In genomic region chr3:61065451-61066011, GRCh38 we compare ENCODE assay signal across 37 cellular contexts.
"Had no signal": no experiment of that assay in that cellular context is flagged by ENCODE, and none has a peak within 500 bp of the region (broad histone marks: within the 10 kb centered on the region; RNA-seq: fewer than 3 reads in every experiment).

No MANE protein-coding gene starts in this region.

- H3K27me3 Mint-ChIP-seq: activated B cell treated with CpG ODN at 0.5 μM for 24 hours; activated CD4-positive, alpha-beta memory T cell treated with anti-CD3 and anti-CD28 coated beads for 36 hours; activated CD4-positive, alpha-beta T cell treated with anti-CD3 and anti-CD28 coated beads for 36 hours; activated CD4-positive, alpha-beta T cell treated with anti-CD3 and anti-CD28 coated beads, Interleukin-2, amount 10 ng/mL, durations not matched to agents 24 days and 14 days; activated CD8-positive, alpha-beta memory T cell treated with anti-CD3 and anti-CD28 coated beads, Interleukin-2, amount 10 ng/mL, durations not matched to agents 7 days and 5 days; activated naive CD4-positive, alpha-beta T cell treated with anti-CD3 and anti-CD28 coated beads, Interleukin-2, amount 50 U/mL, for 24 hours; activated naive CD8-positive, alpha-beta T cell treated with anti-CD3 and anti-CD28 coated beads for 36 hours; activated naive CD8-positive, alpha-beta T cell treated with anti-CD3 and anti-CD28 coated beads, Interleukin-2, amount 50 U/mL, for 24 hours; effector memory CD8-positive, alpha-beta T cell; T-helper 17 cell had no signal

- H3K9me3 Mint-ChIP-seq: activated B cell treated with CpG ODN at 0.5 μM for 24 hours; activated CD4-positive, alpha-beta T cell treated with anti-CD3 and anti-CD28 coated beads, Interleukin-2, amount 10 ng/mL, durations not matched to agents 24 days and 14 days; activated naive CD4-positive, alpha-beta T cell treated with anti-CD3 and anti-CD28 coated beads for 36 hours; activated naive CD4-positive, alpha-beta T cell treated with anti-CD3 and anti-CD28 coated beads, Interleukin-2, amount 50 U/mL, for 24 hours; activated naive CD8-positive, alpha-beta T cell treated with anti-CD3 and anti-CD28 coated beads for 36 hours; activated naive CD8-positive, alpha-beta T cell treated with anti-CD3 and anti-CD28 coated beads, Interleukin-2, amount 50 U/mL, for 24 hours; activated T-helper 2 cell treated with anti-CD3 and anti-CD28 coated beads, Interferon-gamma antibody, Interleukin-2, Interleukin-4, amounts not matched to agents 10 μg/mL and 5 μg/mL and 100 μg/mL, durations not matched to agents 14 hours and 24 hours and 36 hours; effector memory CD8-positive, alpha-beta T cell; T-helper 2 cell treated with Interferon-gamma antibody and Interleukin-4, amounts not matched to agents 5 μg/mL and 100 μg/mL, for 36 hours had no signal

- H3K4me1 ChIP-seq: adrenal gland, esophagus muscularis mucosa, foreskin keratinocyte, heart left ventricle had no signal

- H3K36me3 ChIP-seq: adrenal gland, esophagus muscularis mucosa, gastrocnemius medialis, heart left ventricle, WERI-Rb-1 had no signal

- H3K9me3 ChIP-seq: adrenal gland, body of pancreas, esophagus muscularis mucosa, gastrocnemius medialis had no signal

- H3K4me3 Mint-ChIP-seq: activated B cell treated with CpG ODN at 0.5 μM for 24 hours; activated CD4-positive, alpha-beta memory T cell treated with anti-CD3 and anti-CD28 coated beads for 36 hours; activated CD4-positive, alpha-beta T cell treated with anti-CD3 and anti-CD28 coated beads for 36 hours; activated CD4-positive, alpha-beta T cell treated with anti-CD3 and anti-CD28 coated beads, Interleukin-2, amount 10 ng/mL, durations not matched to agents 24 days and 14 days; activated CD8-positive, alpha-beta memory T cell treated with anti-CD3 and anti-CD28 coated beads, Interleukin-2, amount 10 ng/mL, durations not matched to agents 7 days and 5 days; activated CD8-positive, alpha-beta T cell treated with anti-CD3 and anti-CD28 coated beads, Interleukin-2, amount 10 ng/mL, durations not matched to agents 7 days and 5 days; activated naive CD4-positive, alpha-beta T cell treated with anti-CD3 and anti-CD28 coated beads for 36 hours; activated naive CD4-positive, alpha-beta T cell treated with anti-CD3 and anti-CD28 coated beads, Interleukin-2, amount 50 U/mL, for 24 hours; activated naive CD8-positive, alpha-beta T cell treated with anti-CD3 and anti-CD28 coated beads for 36 hours; activated naive CD8-positive, alpha-beta T cell treated with anti-CD3 and anti-CD28 coated beads, Interleukin-2, amount 50 U/mL, for 24 hours; activated T-helper 1 cell treated with anti-CD3 and anti-CD28 coated beads, Interleukin-12 subunit alpha, Interleukin-12 subunit beta, Interleukin-2, Interleukin-4 antibody, amounts not matched to agents 30 ng/mL and 10 ng/mL and 1 ng/mL, durations not matched to agents 14 hours and 24 hours and 36 hours; effector memory CD8-positive, alpha-beta T cell; T-helper 17 cell; T-helper 2 cell treated with Interferon-gamma antibody and Interleukin-4, amounts not matched to agents 5 μg/mL and 100 μg/mL, for 36 hours had no signal

- ATAC-seq: activated CD4-positive, alpha-beta T cell treated with anti-CD3 and anti-CD28 coated beads for 36 hours; activated CD8-positive, alpha-beta memory T cell treated with anti-CD3 and anti-CD28 coated beads, Interleukin-2, amount 10 ng/mL, durations not matched to agents 7 days and 5 days; activated CD8-positive, alpha-beta T cell treated with anti-CD3 and anti-CD28 coated beads, Interleukin-2, amount 10 ng/mL, durations not matched to agents 7 days and 5 days; activated naive CD8-positive, alpha-beta T cell treated with anti-CD3 and anti-CD28 coated beads, Interleukin-2, amount 50 U/mL, for 24 hours; body of pancreas; effector memory CD8-positive, alpha-beta T cell; foreskin keratinocyte; gastrocnemius medialis; heart left ventricle; T-helper 17 cell had no signal

- H3K27me3 ChIP-seq: adrenal gland, body of pancreas, esophagus muscularis mucosa, foreskin keratinocyte, gastrocnemius medialis, heart left ventricle had no signal

- H3K4me1 Mint-ChIP-seq: activated B cell treated with CpG ODN at 0.5 μM for 24 hours; activated CD4-positive, alpha-beta T cell treated with anti-CD3 and anti-CD28 coated beads for 36 hours; activated CD8-positive, alpha-beta memory T cell treated with anti-CD3 and anti-CD28 coated beads, Interleukin-2, amount 10 ng/mL, durations not matched to agents 7 days and 5 days; activated naive CD4-positive, alpha-beta T cell treated with anti-CD3 and anti-CD28 coated beads, Interleukin-2, amount 50 U/mL, for 24 hours; activated naive CD8-positive, alpha-beta T cell treated with anti-CD3 and anti-CD28 coated beads for 36 hours; activated naive CD8-positive, alpha-beta T cell treated with anti-CD3 and anti-CD28 coated beads, Interleukin-2, amount 50 U/mL, for 24 hours; T-helper 17 cell had no signal

- H3K27ac Mint-ChIP-seq: activated B cell treated with CpG ODN at 0.5 μM for 24 hours; activated CD4-positive, alpha-beta memory T cell treated with anti-CD3 and anti-CD28 coated beads for 36 hours; activated CD4-positive, alpha-beta T cell treated with anti-CD3 and anti-CD28 coated beads for 36 hours; activated CD4-positive, alpha-beta T cell treated with anti-CD3 and anti-CD28 coated beads, Interleukin-2, amount 10 ng/mL, durations not matched to agents 24 days and 14 days; activated CD8-positive, alpha-beta memory T cell treated with anti-CD3 and anti-CD28 coated beads, Interleukin-2, amount 10 ng/mL, durations not matched to agents 7 days and 5 days; activated CD8-positive, alpha-beta T cell treated with anti-CD3 and anti-CD28 coated beads, Interleukin-2, amount 10 ng/mL, durations not matched to agents 7 days and 5 days; activated naive CD4-positive, alpha-beta T cell treated with anti-CD3 and anti-CD28 coated beads for 36 hours; activated naive CD4-positive, alpha-beta T cell treated with anti-CD3 and anti-CD28 coated beads, Interleukin-2, amount 50 U/mL, for 24 hours; activated naive CD8-positive, alpha-beta T cell treated with anti-CD3 and anti-CD28 coated beads for 36 hours; activated naive CD8-positive, alpha-beta T cell treated with anti-CD3 and anti-CD28 coated beads, Interleukin-2, amount 50 U/mL, for 24 hours; activated T-helper 1 cell treated with anti-CD3 and anti-CD28 coated beads, Interleukin-12 subunit alpha, Interleukin-12 subunit beta, Interleukin-2, Interleukin-4 antibody, amounts not matched to agents 30 ng/mL and 10 ng/mL and 1 ng/mL, durations not matched to agents 14 hours and 24 hours and 36 hours; activated T-helper 2 cell treated with anti-CD3 and anti-CD28 coated beads, Interferon-gamma antibody, Interleukin-2, Interleukin-4, amounts not matched to agents 10 μg/mL and 5 μg/mL and 100 μg/mL, durations not matched to agents 14 hours and 24 hours and 36 hours; effector memory CD8-positive, alpha-beta T cell; T-helper 17 cell; T-helper 2 cell treated with Interferon-gamma antibody and Interleukin-4, amounts not matched to agents 5 μg/mL and 100 μg/mL, for 36 hours had no signal

- H3K4me3 ChIP-seq: adrenal gland, body of pancreas, esophagus muscularis mucosa, gastrocnemius medialis, heart left ventricle had no signal

- FAIRE-seq: colon had no signal

- H3K27ac ChIP-seq: adrenal gland, body of pancreas, esophagus muscularis mucosa, foreskin keratinocyte, gastrocnemius medialis, heart left ventricle, WERI-Rb-1 had no signal

- H3K36me3 Mint-ChIP-seq: activated CD4-positive, alpha-beta memory T cell treated with anti-CD3 and anti-CD28 coated beads for 36 hours; activated CD8-positive, alpha-beta memory T cell treated with anti-CD3 and anti-CD28 coated beads, Interleukin-2, amount 10 ng/mL, durations not matched to agents 7 days and 5 days; activated naive CD8-positive, alpha-beta T cell treated with anti-CD3 and anti-CD28 coated beads for 36 hours had no signal

- DNase-seq: activated B cell treated with CpG ODN at 0.5 μM for 24 hours; activated CD4-positive, alpha-beta memory T cell treated with anti-CD3 and anti-CD28 coated beads for 36 hours; activated CD4-positive, alpha-beta T cell treated with anti-CD3 and anti-CD28 coated beads for 36 hours; activated CD4-positive, alpha-beta T cell treated with anti-CD3 and anti-CD28 coated beads, Interleukin-2, amount 10 ng/mL, durations not matched to agents 24 days and 14 days; activated CD4-positive, CD25-positive, alpha-beta regulatory T cell treated with anti-CD3 and anti-CD28 coated beads, Interleukin-2, amount 50 U/mL, for 72 hours; activated CD8-positive, alpha-beta memory T cell treated with anti-CD3 and anti-CD28 coated beads, Interleukin-2, amount 10 ng/mL, durations not matched to agents 7 days and 5 days; activated CD8-positive, alpha-beta memory T cell treated with anti-CD3 and anti-CD28 coated beads, Interleukin-2, amount 50 U/mL, for 4 hours; activated CD8-positive, alpha-beta T cell treated with anti-CD3 and anti-CD28 coated beads, Interleukin-2, amount 10 ng/mL, durations not matched to agents 7 days and 5 days; activated effector memory CD4-positive, alpha-beta T cell treated with anti-CD3 and anti-CD28 coated beads, Interleukin-2, amount 50 U/mL, for 16 hours; activated naive CD4-positive, alpha-beta T cell treated with anti-CD3 and anti-CD28 coated beads for 36 hours; activated naive CD8-positive, alpha-beta T cell treated with anti-CD3 and anti-CD28 coated beads for 36 hours; activated naive CD8-positive, alpha-beta T cell treated with anti-CD3 and anti-CD28 coated beads, Interleukin-2, amount 50 U/mL, for 24 hours; activated T-cell treated with anti-CD3 and anti-CD28 coated beads, Interleukin-2, amount 50 U/mL, for 1 hour; activated T-cell treated with anti-CD3 and anti-CD28 coated beads, Interleukin-2, amount 50 U/mL, for 48 hours; adrenal gland; amygdala; aorta; body of pancreas; caudate nucleus; cortex of kidney; dermis blood vessel endothelial cell; effector CD4-positive, alpha-beta T cell; effector memory CD8-positive, alpha-beta T cell; erythroblast; foreskin keratinocyte; gastrocnemius medialis; glutamatergic neuron; heart left ventricle; T-helper 17 cell; T1000; WERI-Rb-1 had no signal
